In the genomic region with DNA sequence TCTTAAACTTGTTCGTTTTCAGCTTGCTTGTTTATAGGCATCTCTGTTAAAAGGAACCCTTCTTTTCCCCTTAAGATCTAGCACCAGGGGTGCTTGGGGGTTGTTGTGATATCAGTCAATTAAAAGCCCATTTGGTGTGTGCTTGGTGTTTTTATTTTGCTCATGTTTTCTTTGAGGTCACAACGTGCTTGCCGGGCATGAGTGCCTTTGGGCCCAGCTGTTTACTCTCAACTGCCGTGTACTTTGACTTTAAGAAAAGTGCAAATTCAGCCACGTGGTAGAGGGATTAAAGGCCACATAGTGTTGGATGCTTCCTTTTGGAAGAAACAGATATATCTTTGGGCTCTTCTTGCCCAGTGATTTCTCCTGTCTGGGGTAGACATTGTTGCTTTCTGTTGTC, we compare ENCODE assay signal across 9 cellular contexts. TPM values are rescaled to one million over a fixed set of nuclear protein-coding genes. Genes with fewer than 3 reads are reported as not detected.
DNase-seq lines count a peak whose midpoint lies in the region; ATAC-seq and TF ChIP-seq lines count a peak whose summit lies in the region.
"Had no signal": no experiment of that assay in that cellular context is flagged by ENCODE, and none has a peak within 500 bp of the region (broad histone marks: within the 10 kb centered on the region; RNA-seq: fewer than 3 reads in every experiment).

No MANE protein-coding gene starts in this region.

- no peak for DNase-seq in Right ventricle myocardium inferior (ENCODE audit: missing footprints)
- no peak for DNase-seq in Right ventricle myocardium superior
- peak in 2 of 4 donors; percentile 27 to 37 for DNase-seq in body of pancreas
- DNase-seq in ureter (ENCODE audit: low spot score), result peak; percentile 28
- no peak for DNase-seq in activated gamma-delta T cell (lab: John Stamatoyannopoulos, UW)
- DNase-seq in H4 (ENCODE audit: low spot score), result no peak
- DNase-seq: effector memory CD4-positive, alpha-beta T cell had no signal

- peak; percentile 47 for ATAC-seq in Right ventricle myocardium inferior
- no peak for ATAC-seq in Right ventricle myocardium superior (ENCODE audit: poor library complexity)
- peak; percentile 54 for ATAC-seq in body of pancreas
- no peak for ATAC-seq in HG03571 (IDR thresholded peaks at IDR 0.05; ENCODE audit: unreplicated experiment)

- TF ChIP-seq CTCF in body of pancreas (IDR thresholded peaks at IDR 0.05), result no peak

- H3K36me3 ChIP-seq in body of pancreas (replicated peaks in 1 of 2; ENCODE audit: insufficient read depth in 1 of 2, low read depth in 2 of 2) (no peaks in the 10 kb centered on the region), mucosa of rectum (ENCODE audit: control insufficient read depth in 2 of 2, insufficient read depth in 2 of 2, low read length in 2 of 2) (peaks cover 4 to 5% of the 10 kb centered on the region in 2 donors)

- H3K27me3 ChIP-seq in body of pancreas, result no peaks in the 10 kb centered on the region
- no peaks in the 10 kb centered on the region for H3K27me3 ChIP-seq in mucosa of rectum (ENCODE audit: control insufficient read depth in 2 of 2, insufficient read depth in 2 of 2, low read length in 2 of 2)

- H3K9me3 ChIP-seq in body of pancreas (no peaks in the 10 kb centered on the region), mucosa of rectum (ENCODE audit: control insufficient read depth in 2 of 2, low read length in 2 of 2) (no peaks in the 10 kb centered on the region)

- no peak for TF ChIP-seq POLR2A in body of pancreas (IDR thresholded peaks at IDR 0.05)

- intact Hi-C loops in Right ventricle myocardium inferior (cut with DNase I) (no loop called here), Right ventricle myocardium superior (cut with DNase I) (no loop called here), body of pancreas (cut with DNase I) (no loop called here)

- H3K4me1 ChIP-seq in body of pancreas (peaks cover 72% of the 10 kb centered on the region), mucosa of rectum (ENCODE audit: control insufficient read depth in 2 of 2, insufficient read depth in 2 of 2, low read length in 2 of 2) (peaks cover 40% of the 10 kb centered on the region in 2 donors)

- WGBS in body of pancreas, 2 donors, result 3 to 8% methylated on average over 5 of the region's 5 CpGs

- H3K4me3 ChIP-seq in body of pancreas (no peak overlapping the region), mucosa of rectum (ENCODE audit: low read length in 2 of 2) (peak overlapping the region in 1 of 2 donors; percentile 45)

- H3K9ac ChIP-seq in mucosa of rectum (ENCODE audit: low read depth in 1 of 2, low read length in 2 of 2), result no peak overlapping the region

- peak overlapping the region; percentile 19 to 85 (median 61) for H3K27ac ChIP-seq in body of pancreas
- peak overlapping the region; percentile 18 to 61 for H3K27ac ChIP-seq in mucosa of rectum (ENCODE audit: low read depth in 2 of 2, low read length in 2 of 2)

RNA-seq across cellular contexts. Expression of a gene that starts 10.5 kb away (rescaled TPM):
- 27.5 TPM for total RNA-seq in Right ventricle myocardium inferior
- 29.4 TPM for total RNA-seq in Right ventricle myocardium superior
- 10 to 100 TPM; 23.7 to 25.9 TPM for total RNA-seq in body of pancreas
- 119 TPM for total RNA-seq in ureter
- 10.7 and 13.0 TPM in 2 replicates for total RNA-seq in H4 (2014; rRNA removed; shearing (Covaris generic))

Comparison
In these comparisons a context has a peak if more than half of its experiments do, and no peak if none do; other contexts are left out.
1. ATAC-seq: peak in Right ventricle myocardium inferior (single experiment) and body of pancreas (single experiment); none in Right ventricle myocardium superior (single experiment) and HG03571 (single experiment).